ENCODE assay signal across 1 cellular context in the genomic region with DNA sequence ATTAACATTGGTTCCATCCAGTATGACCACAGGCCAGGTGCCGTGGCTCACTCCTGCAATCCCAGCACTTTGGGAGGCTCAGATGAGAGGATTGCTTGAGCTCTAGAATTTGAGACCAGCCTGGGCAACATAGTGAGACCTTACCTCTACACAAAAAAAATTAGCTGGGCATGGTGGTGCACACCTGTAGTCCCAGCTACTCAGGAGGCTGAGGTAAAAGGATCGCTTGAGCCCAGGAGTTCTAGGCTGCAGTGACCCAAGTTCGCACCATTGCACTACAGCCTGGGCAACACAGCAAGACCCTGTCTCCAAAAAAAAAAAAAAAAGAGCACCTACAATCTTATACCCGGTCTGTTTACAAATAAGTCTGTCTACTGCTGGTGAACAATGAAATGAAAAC.
TF ChIP-seq lines count a peak whose summit lies in the region.

No MANE protein-coding gene starts in this region.

TF ChIP-seq in WTC11, 78 proteins besides CTCF, POLR2A, EP300 and RAD21 (continued from another document):
- peak; percentile 84 for TF ChIP-seq ZNF121 (CRISPR knock-in tag; IDR thresholded peaks at IDR 0.05)
- TF ChIP-seq, protein P1, sequence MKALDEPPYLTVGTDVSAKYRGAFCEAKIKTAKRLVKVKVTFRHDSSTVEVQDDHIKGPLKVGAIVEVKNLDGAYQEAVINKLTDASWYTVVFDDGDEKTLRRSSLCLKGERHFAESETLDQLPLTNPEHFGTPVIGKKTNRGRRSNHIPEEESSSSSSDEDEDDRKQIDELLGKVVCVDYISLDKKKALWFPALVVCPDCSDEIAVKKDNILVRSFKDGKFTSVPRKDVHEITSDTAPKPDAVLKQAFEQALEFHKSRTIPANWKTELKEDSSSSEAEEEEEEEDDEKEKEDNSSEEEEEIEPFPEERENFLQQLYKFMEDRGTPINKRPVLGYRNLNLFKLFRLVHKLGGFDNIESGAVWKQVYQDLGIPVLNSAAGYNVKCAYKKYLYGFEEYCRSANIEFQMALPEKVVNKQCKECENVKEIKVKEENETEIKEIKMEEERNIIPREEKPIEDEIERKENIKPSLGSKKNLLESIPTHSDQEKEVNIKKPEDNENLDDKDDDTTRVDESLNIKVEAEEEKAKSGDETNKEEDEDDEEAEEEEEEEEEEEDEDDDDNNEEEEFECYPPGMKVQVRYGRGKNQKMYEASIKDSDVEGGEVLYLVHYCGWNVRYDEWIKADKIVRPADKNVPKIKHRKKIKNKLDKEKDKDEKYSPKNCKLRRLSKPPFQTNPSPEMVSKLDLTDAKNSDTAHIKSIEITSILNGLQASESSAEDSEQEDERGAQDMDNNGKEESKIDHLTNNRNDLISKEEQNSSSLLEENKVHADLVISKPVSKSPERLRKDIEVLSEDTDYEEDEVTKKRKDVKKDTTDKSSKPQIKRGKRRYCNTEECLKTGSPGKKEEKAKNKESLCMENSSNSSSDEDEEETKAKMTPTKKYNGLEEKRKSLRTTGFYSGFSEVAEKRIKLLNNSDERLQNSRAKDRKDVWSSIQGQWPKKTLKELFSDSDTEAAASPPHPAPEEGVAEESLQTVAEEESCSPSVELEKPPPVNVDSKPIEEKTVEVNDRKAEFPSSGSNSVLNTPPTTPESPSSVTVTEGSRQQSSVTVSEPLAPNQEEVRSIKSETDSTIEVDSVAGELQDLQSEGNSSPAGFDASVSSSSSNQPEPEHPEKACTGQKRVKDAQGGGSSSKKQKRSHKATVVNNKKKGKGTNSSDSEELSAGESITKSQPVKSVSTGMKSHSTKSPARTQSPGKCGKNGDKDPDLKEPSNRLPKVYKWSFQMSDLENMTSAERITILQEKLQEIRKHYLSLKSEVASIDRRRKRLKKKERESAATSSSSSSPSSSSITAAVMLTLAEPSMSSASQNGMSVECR (CRISPR knock-in tag; IDR thresholded peaks at IDR 0.05; ENCODE audit: borderline replicate concordance), result no peak
